ENCODE assay signal across 11 cellular contexts in genomic region chr3:13621381-13622221, GRCh38.
DNase-seq lines count a peak whose midpoint lies in the region; ATAC-seq and TF ChIP-seq lines count a peak whose summit lies in the region.
"Had no signal": no experiment of that assay in that cellular context is flagged by ENCODE, and none has a peak within 500 bp of the region (broad histone marks: within the 10 kb centered on the region; RNA-seq: fewer than 3 reads in every experiment).

No MANE protein-coding gene starts in this region.

- H3K27ac ChIP-seq in GM23338 (ENCODE audit: low read depth): no peak overlapping the region
- H3K27ac ChIP-seq: gastrocnemius medialis had no signal

- no peak overlapping the region for H2AFZ ChIP-seq in GM23338

- H3K4me2 ChIP-seq in GM23338: no peak overlapping the region

- H3K4me1 ChIP-seq in GM23338 (ENCODE audit: insufficient read depth): no peaks in the 10 kb centered on the region
- H3K4me1 ChIP-seq: gastrocnemius medialis had no signal

- peaks cover 2% of the 10 kb centered on the region; the same call in 1 of the 3 replicates for H3K4me1 Mint-ChIP-seq in GM23338
- peaks cover 5% of the 10 kb centered on the region for H3K4me1 Mint-ChIP-seq in activated naive CD8-positive, alpha-beta T cell treated with anti-CD3 and anti-CD28 coated beads, Interleukin-2, amount 50 U/mL, for 24 hours

- no peaks in the 10 kb centered on the region; the same call in 1 of the 3 replicates for H3K36me3 Mint-ChIP-seq in GM23338 (ENCODE audit: low read depth)
- no peaks in the 10 kb centered on the region for H3K36me3 Mint-ChIP-seq in activated naive CD8-positive, alpha-beta T cell treated with anti-CD3 and anti-CD28 coated beads, Interleukin-2, amount 50 U/mL, for 24 hours (ENCODE audit: low read depth)

- H3K9me3 Mint-ChIP-seq in GM23338: no peaks in the 10 kb centered on the region; the same call in 1 of the 3 replicates
- no peaks in the 10 kb centered on the region for H3K9me3 Mint-ChIP-seq in activated naive CD8-positive, alpha-beta T cell treated with anti-CD3 and anti-CD28 coated beads, Interleukin-2, amount 50 U/mL, for 24 hours

- H3K79me2 ChIP-seq in GM23338 (replicated peaks; ENCODE audit: insufficient read depth): no peaks in the 10 kb centered on the region

- H3K27ac Mint-ChIP-seq in GM23338: no peak overlapping the region
- peak overlapping the region; percentile 55 for H3K27ac Mint-ChIP-seq in activated naive CD8-positive, alpha-beta T cell treated with anti-CD3 and anti-CD28 coated beads, Interleukin-2, amount 50 U/mL, for 24 hours

- peak in 1 of 2 experiments; percentile 35; a peak in 2 of 4 replicates for TF ChIP-seq CTCF in GM23338 (conservative IDR thresholded peaks at IDR 0.05; ENCODE audit: low read depth in 2 of 2)

- no peak for DNase-seq in GM23338 (ENCODE audit: low spot score)
- peak; percentile 3 to 13 for DNase-seq in activated CD4-positive, alpha-beta T cell treated with anti-CD3 and anti-CD28 coated beads, Interleukin-2, amount 50 U/mL, for 48 hours
- DNase-seq in activated naive CD8-positive, alpha-beta T cell treated with anti-CD3 and anti-CD28 coated beads, Interleukin-2, amount 50 U/mL, for 24 hours: peak; percentile 50
- DNase-seq in stimulated activated CD8-positive, alpha-beta memory T cell treated with anti-CD3 and anti-CD28 coated beads, Interleukin-12 subunit alpha, Interleukin-12 subunit beta, amount 100 ng/mL, for 1 hour (ENCODE audit: low read depth): peak; percentile 7
- no peak for DNase-seq in SKM-1 (lab: John Stamatoyannopoulos, UW; ENCODE audit: unreplicated experiment)
- no peak for DNase-seq in OCI-M1 (lab: John Stamatoyannopoulos, UW)
- DNase-seq: gastrocnemius medialis, IMR-90, NCI-H1930 had no signal

- 0 out of 3 replicates have a peak, but pooled peaks have one; percentile 19 for ATAC-seq in GM23338
- ATAC-seq in activated naive CD8-positive, alpha-beta T cell treated with anti-CD3 and anti-CD28 coated beads, Interleukin-2, amount 50 U/mL, for 24 hours: peak; percentile 79
- ATAC-seq in HG03378 (IDR thresholded peaks at IDR 0.05; ENCODE audit: unreplicated experiment): no peak
- ATAC-seq in esophagus mucosa: no peak
- ATAC-seq: gastrocnemius medialis had no signal

- H3F3A ChIP-seq in GM23338 (replicated peaks; ENCODE audit: low read depth): no peaks in the 10 kb centered on the region

- no peaks in the 10 kb centered on the region for H3K27me3 ChIP-seq in GM23338 (ENCODE audit: insufficient read depth)
- H3K27me3 ChIP-seq: gastrocnemius medialis had no signal

- no peak overlapping the region for H3K4me3 Mint-ChIP-seq in GM23338
- H3K4me3 Mint-ChIP-seq in activated naive CD8-positive, alpha-beta T cell treated with anti-CD3 and anti-CD28 coated beads, Interleukin-2, amount 50 U/mL, for 24 hours: peak overlapping the region; percentile 76

- no peaks in the 10 kb centered on the region for H3K9me2 ChIP-seq in GM23338 (ENCODE audit: insufficient read depth)

- no peaks in the 10 kb centered on the region for H4K20me1 ChIP-seq in GM23338 (replicated peaks; ENCODE audit: insufficient read depth)

- no peak overlapping the region for H3K4me3 ChIP-seq in GM23338
- H3K4me3 ChIP-seq: gastrocnemius medialis had no signal

- H3K36me3 ChIP-seq in GM23338 (ENCODE audit: insufficient read depth): no peaks in the 10 kb centered on the region
- H3K36me3 ChIP-seq: gastrocnemius medialis had no signal

- peaks cover 2% of the 10 kb centered on the region for H3K27me3 Mint-ChIP-seq in GM23338 (ENCODE audit: insufficient read depth, low read depth, poor library complexity)
- no peaks in the 10 kb centered on the region for H3K27me3 Mint-ChIP-seq in activated naive CD8-positive, alpha-beta T cell treated with anti-CD3 and anti-CD28 coated beads, Interleukin-2, amount 50 U/mL, for 24 hours

TF ChIP-seq in GM23338, 12 proteins besides CTCF, POLR2A, EP300 and RAD21 (continues in another document):
- TF ChIP-seq, protein P1, sequence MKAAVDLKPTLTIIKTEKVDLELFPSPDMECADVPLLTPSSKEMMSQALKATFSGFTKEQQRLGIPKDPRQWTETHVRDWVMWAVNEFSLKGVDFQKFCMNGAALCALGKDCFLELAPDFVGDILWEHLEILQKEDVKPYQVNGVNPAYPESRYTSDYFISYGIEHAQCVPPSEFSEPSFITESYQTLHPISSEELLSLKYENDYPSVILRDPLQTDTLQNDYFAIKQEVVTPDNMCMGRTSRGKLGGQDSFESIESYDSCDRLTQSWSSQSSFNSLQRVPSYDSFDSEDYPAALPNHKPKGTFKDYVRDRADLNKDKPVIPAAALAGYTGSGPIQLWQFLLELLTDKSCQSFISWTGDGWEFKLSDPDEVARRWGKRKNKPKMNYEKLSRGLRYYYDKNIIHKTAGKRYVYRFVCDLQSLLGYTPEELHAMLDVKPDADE (IDR thresholded peaks at IDR 0.05): no peak
- TF ChIP-seq STAT1 (IDR thresholded peaks at IDR 0.05; ENCODE audit: unreplicated experiment) (no peak), EZH2phosphoT487 (IDR thresholded peaks at IDR 0.05; ENCODE audit: unreplicated experiment) (no peak), ZNF331 (CRISPR knock-in tag; IDR thresholded peaks at IDR 0.05; ENCODE audit: low read depth) (no peak), ZNF114 (CRISPR knock-in tag; IDR thresholded peaks at IDR 0.05) (no peak), JUNB (IDR thresholded peaks at IDR 0.05; ENCODE audit: unreplicated experiment) (no peak), NANOG (IDR thresholded peaks at IDR 0.05; ENCODE audit: borderline replicate concordance) (no peak), ZNF462 (CRISPR knock-in tag; IDR thresholded peaks at IDR 0.05) (no peak)

Comparison
In these comparisons a context has a peak if more than half of its experiments do, and no peak if none do; other contexts are left out.
1. ATAC-seq: peak in GM23338 (single experiment) and activated naive CD8-positive, alpha-beta T cell treated with anti-CD3 and anti-CD28 coated beads, Interleukin-2, amount 50 U/mL, for 24 hours (single experiment); none in HG03378 (single experiment) and esophagus mucosa (single experiment).
2. DNase-seq: peak in activated CD4-positive, alpha-beta T cell treated with anti-CD3 and anti-CD28 coated beads, Interleukin-2, amount 50 U/mL, for 48 hours (2 of 2), activated naive CD8-positive, alpha-beta T cell treated with anti-CD3 and anti-CD28 coated beads, Interleukin-2, amount 50 U/mL, for 24 hours (single experiment) and stimulated activated CD8-positive, alpha-beta memory T cell treated with anti-CD3 and anti-CD28 coated beads, Interleukin-12 subunit alpha, Interleukin-12 subunit beta, amount 100 ng/mL, for 1 hour (single experiment); none in GM23338 (single experiment), SKM-1 (single experiment) and OCI-M1 (single experiment).